ENCODE assay signal across 11 cellular contexts in the genomic region with DNA sequence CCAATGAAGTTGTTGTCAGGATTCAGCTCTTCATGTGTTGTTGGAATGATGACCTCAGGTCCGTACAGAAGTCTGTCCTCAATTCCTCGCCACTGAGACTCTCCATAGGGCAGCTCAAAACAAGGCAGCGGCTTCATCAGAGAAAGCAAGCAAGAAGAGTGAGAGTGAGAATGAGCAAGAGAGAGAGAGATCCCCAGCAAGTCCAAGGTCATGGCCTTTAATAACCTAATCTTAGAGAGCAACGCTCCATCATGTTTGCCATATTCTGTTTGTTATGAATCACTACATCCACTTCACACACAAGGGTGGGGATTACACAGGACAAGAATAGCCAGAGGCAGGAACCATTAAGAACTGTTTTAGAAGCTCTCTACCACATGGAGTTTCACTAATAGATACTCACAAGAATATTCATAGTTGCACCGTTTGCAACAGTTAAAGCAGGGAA. TPM values are rescaled to one million over a fixed set of nuclear protein-coding genes. Genes with fewer than 3 reads are reported as not detected.
DNase-seq lines count a peak whose midpoint lies in the region; ATAC-seq, FAIRE-seq and TF ChIP-seq lines count a peak whose summit lies in the region.
"Had no signal": no experiment of that assay in that cellular context is flagged by ENCODE, and none has a peak within 500 bp of the region (broad histone marks: within the 10 kb centered on the region; RNA-seq: fewer than 3 reads in every experiment).

No MANE protein-coding gene starts in this region.

- H3K9me3 ChIP-seq in RWPE2 (ENCODE audit: severe bottlenecking) (no peaks in the 10 kb centered on the region), stomach (no peaks in the 10 kb centered on the region)
- H3K9me3 ChIP-seq: BE2C had no signal

- 66 to 90% (median 82%) methylated on average over 5 of the region's 5 CpGs for WGBS in stomach, 5 donors

- H3K36me3 ChIP-seq in RWPE2 (ENCODE audit: low read depth), result no peaks in the 10 kb centered on the region
- H3K36me3 ChIP-seq in stomach, result no peaks in the 10 kb centered on the region
- H3K36me3 ChIP-seq: BE2C had no signal

- DNase-seq in GM12892 (ENCODE audit: insufficient read length) (no peak), GM20000 (ENCODE audit: low spot score) (peak; percentile 31), RWPE2 (ENCODE audit: low spot score) (no peak), KG1 (lab: John Stamatoyannopoulos, UW) (no peak), stomach (no peak), RKO (ENCODE audit: low spot score) (no peak), SIG-M5 treated with dmso at 0.1 percent for 504 hours (lab: John Stamatoyannopoulos, UW; ENCODE audit: unreplicated experiment) (no peak)
- DNase-seq: activated CD4-positive, alpha-beta T cell treated with anti-CD3 and anti-CD28 coated beads for 4 hours; BE2C had no signal

- TF ChIP-seq POLR2A in GM12892 (IDR thresholded peaks at IDR 0.05; ENCODE audit: low read depth, low read length), result peak; percentile 51; the same call in 1 of the 2 replicates
- TF ChIP-seq POLR2A in stomach (IDR thresholded peaks at IDR 0.05), result no peak

- no peak overlapping the region for H3K4me3 ChIP-seq in RWPE2 (ENCODE audit: severe bottlenecking)
- H3K4me3 ChIP-seq in stomach, result no peak overlapping the region
- H3K4me3 ChIP-seq: skin epidermis had no signal

- no peaks in the 10 kb centered on the region for H3K27me3 ChIP-seq in RWPE2 (ENCODE audit: insufficient read depth, poor library complexity, severe bottlenecking)
- no peaks in the 10 kb centered on the region for H3K27me3 ChIP-seq in stomach

- ATAC-seq in HG03064 (IDR thresholded peaks at IDR 0.05; ENCODE audit: low read depth, unreplicated experiment) (peak; percentile 69), RWPE2 (ENCODE audit: low read depth) (peak; percentile 63)

- H3K27ac ChIP-seq in RWPE2 (ENCODE audit: poor library complexity, severe bottlenecking), result no peak overlapping the region
- H3K27ac ChIP-seq in stomach, result no peak overlapping the region

- H3K4me1 ChIP-seq in RWPE2 (ENCODE audit: insufficient read depth, poor library complexity, severe bottlenecking), result peaks cover 5% of the 10 kb centered on the region
- peaks cover 0 to 6% (median 3%) of the 10 kb centered on the region in 4 donors for H3K4me1 ChIP-seq in stomach
- H3K4me1 ChIP-seq: BE2C had no signal

- TF ChIP-seq CTCF in GM20000 (IDR thresholded peaks at IDR 0.05; ENCODE audit: extremely low read depth, missing control alignments), result no peak
- TF ChIP-seq CTCF in RWPE2 (IDR thresholded peaks at IDR 0.05; ENCODE audit: poor library complexity, severe bottlenecking), result no peak
- TF ChIP-seq CTCF in stomach (IDR thresholded peaks at IDR 0.05), result no peak

- intact Hi-C loops in stomach (cut with DNase I; ENCODE audit: low total_unique reads), result no loop called here

- TF ChIP-seq EP300 in stomach (IDR thresholded peaks at IDR 0.05), result no peak

- FAIRE-seq in GM12892 (lab: Jason Lieb, UNC), result peak; percentile 98

RNA-seq across cellular contexts. Expression of a gene that starts 23.3 kb away (rescaled TPM):
- 5.7 TPM for polyA plus RNA-seq in GM12892 (2012; ENCODE audit: missing spikeins)
- total RNA-seq in stomach, result 1 to 10 TPM in 2 of 5 donors, under 1 TPM in 1, not detected in 2; 0.37 to 2.0 (median 1.3) TPM
- 10 to 100 TPM in 1 of 3 donors, 1 to 10 TPM in 1, not detected in 1; 2.1 to 45.1 TPM for polyA plus RNA-seq in stomach
